In the genomic region with DNA sequence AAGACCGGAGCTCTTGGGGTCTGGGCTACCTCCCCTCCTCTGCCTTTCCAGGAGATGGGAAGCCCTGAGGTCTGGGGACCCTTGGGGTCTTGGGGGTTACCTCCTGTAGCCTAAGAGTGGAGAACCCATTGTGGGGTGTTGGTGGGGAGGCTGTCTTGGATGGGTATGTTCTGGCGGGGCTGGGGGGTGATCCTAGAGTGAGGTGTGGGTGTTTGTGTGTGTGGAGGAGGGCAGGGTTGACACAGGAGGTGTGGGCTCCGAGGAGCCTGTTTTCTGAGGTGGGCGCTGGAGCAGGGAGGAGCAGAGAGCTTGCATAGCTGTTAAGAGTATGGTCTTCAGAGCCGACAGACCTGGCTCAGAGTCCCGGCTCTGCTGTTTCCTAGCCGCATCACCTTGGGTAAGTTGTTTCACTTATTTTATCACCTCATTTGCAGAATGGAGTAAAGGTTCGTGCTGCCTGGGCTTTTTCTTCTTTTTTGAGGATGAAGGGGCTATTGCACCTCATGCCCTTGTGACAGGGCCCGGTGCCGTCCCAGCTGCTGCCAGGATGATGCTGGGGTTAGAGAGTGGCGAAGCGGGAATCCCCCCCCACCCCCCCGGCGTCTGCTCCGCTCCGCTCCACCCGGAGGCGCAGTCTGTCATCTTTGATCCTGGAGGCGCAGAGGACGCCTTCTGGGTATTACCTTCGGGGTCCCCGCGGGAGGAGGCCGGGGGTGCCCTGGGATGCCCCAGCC, we compare ENCODE assay signal across 9 cellular contexts. TPM values are rescaled to one million over a fixed set of nuclear protein-coding genes. Genes with fewer than 3 reads are reported as not detected.
A peak's percentile ranks its signal among the peaks of the same experiment; 100 is the strongest.
DNase-seq lines count a peak whose midpoint lies in the region; ATAC-seq and TF ChIP-seq lines count a peak whose summit lies in the region.
"Had no signal": no experiment of that assay in that cellular context is flagged by ENCODE, and none has a peak within 500 bp of the region (broad histone marks: within the 10 kb centered on the region; RNA-seq: fewer than 3 reads in every experiment).

No MANE protein-coding gene starts in this region.

- no peak overlapping the region for H2AFZ ChIP-seq in hepatocyte

- H3K27ac ChIP-seq in SK-N-MC (no peak overlapping the region), hepatocyte (no peak overlapping the region)
- H3K27ac ChIP-seq: 22Rv1 had no signal

- H3K9me2 ChIP-seq in hepatocyte (replicated peaks; ENCODE audit: insufficient read depth), result no peaks in the 10 kb centered on the region

- in situ Hi-C loops in KBM-7 (cut with MboI; ENCODE audit: low pct_unique_long_range_greater_than_20kb, low sequenced_read_pairs), result no loop called here

- WGBS in hepatocyte (ENCODE audit: low lambda C conversion rate, missing lambda C conversion rate), result 18% methylated on average over 21 of the region's 24 CpGs

- no peaks in the 10 kb centered on the region for H3K9me3 ChIP-seq in SK-N-MC (ENCODE audit: low read depth, low read length)
- no peaks in the 10 kb centered on the region for H3K9me3 ChIP-seq in hepatocyte (ENCODE audit: low read depth)

- peaks cover 84% of the 10 kb centered on the region for H3K79me2 ChIP-seq in hepatocyte

- no peak overlapping the region for H3K9ac ChIP-seq in SK-N-MC (ENCODE audit: insufficient read length)

- H3K4me1 ChIP-seq in hepatocyte (ENCODE audit: insufficient read depth), result peaks cover 48% of the 10 kb centered on the region

- peak; percentile 2 for TF ChIP-seq CTCF in hepatocyte (IDR thresholded peaks at IDR 0.05; ENCODE audit: poor library complexity)

- ATAC-seq in HG02588 (IDR thresholded peaks at IDR 0.05; ENCODE audit: unreplicated experiment), result peak; percentile 54
- ATAC-seq in stimulated activated naive CD8-positive, alpha-beta T cell treated with anti-CD3 and anti-CD28 coated beads, Interleukin-15, Interleukin-2, amounts not matched to agents 100 U/mL and 50 U/mL, for 24 hours, result peak; percentile 50

- no peaks in the 10 kb centered on the region for H3K27me3 ChIP-seq in hepatocyte

- H3K36me3 ChIP-seq in SK-N-MC (ENCODE audit: insufficient read depth, low read length), result no peaks in the 10 kb centered on the region; the same call in 1 of the 2 replicates
- H3K36me3 ChIP-seq in hepatocyte (replicated peaks; ENCODE audit: insufficient read depth, low read depth), result no peaks in the 10 kb centered on the region

- peaks cover 93% of the 10 kb centered on the region for H4K20me1 ChIP-seq in hepatocyte (ENCODE audit: insufficient read depth, poor library complexity, severe bottlenecking)

- H3K4me3 ChIP-seq in SK-N-MC (peak overlapping the region; percentile 89), hepatocyte (peak overlapping the region; percentile 39)

- peak overlapping the region; percentile 98 for H3K4me2 ChIP-seq in hepatocyte

- DNase-seq in DMS53 treated with DMSO at 0.1 percent for 48 hours (lab: John Stamatoyannopoulos, UW; ENCODE audit: unreplicated experiment), result peak; percentile 62
- DNase-seq in DMS53 (lab: John Stamatoyannopoulos, UW), result no peak
- no peak for DNase-seq in SK-N-MC (ENCODE audit: low read depth, low spot score)
- DNase-seq in hepatocyte (ENCODE audit: low spot score), result no peak
- DNase-seq in stimulated activated naive CD8-positive, alpha-beta T cell treated with anti-CD3 and anti-CD28 coated beads, Interleukin-15, Interleukin-2, amounts not matched to agents 100 U/mL and 50 U/mL, for 24 hours, result no peak
- DNase-seq in KBM-7, result no peak
- no peak for DNase-seq in NCI-H146 treated with DMSO at 0.1 percent for 48 hours (lab: John Stamatoyannopoulos, UW; ENCODE audit: unreplicated experiment)

RNA-seq across cellular contexts. Expression of a gene that starts 17.2 kb away (rescaled TPM):
- total RNA-seq in hepatocyte, result 11.5 and 14.5 TPM in 2 replicates
- 3.6 TPM in 2 replicates for polyA plus RNA-seq in hepatocyte
